ENCODE assay signal across 8 cellular contexts in the genomic region with DNA sequence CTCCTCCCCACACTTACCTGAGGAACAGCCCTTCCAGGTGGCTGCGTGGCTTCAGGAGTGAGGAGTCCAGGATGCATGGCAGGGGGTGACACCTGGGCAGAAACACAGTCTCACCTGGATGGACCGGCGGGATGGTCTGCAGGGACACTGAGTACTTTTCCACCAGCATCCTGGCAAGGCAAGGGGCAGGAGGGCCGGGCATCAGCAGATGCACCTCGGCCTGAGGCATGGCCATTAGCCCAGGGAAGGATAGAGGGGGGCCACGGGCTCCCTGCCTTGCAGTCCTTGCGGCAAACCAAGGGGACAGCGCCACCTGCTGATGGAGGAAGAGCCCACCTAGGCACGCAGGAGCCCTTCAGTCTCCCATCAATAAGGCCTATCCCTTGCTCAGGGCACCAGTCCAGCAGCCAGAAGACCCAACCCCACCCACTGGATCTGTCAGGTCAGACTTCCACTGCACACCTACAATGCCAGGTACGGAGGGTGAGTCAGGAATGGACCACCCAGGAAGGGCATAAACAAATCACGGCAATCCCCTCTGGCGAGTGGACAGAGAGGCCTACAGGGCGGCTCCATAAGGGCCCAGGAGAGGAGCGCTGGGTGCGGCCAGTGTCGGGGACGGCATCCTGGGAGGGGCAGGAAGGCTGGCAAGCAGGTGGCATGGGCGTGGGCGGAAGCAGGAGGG. TPM values are rescaled to one million over a fixed set of nuclear protein-coding genes. Genes with fewer than 3 reads are reported as not detected.
DNase-seq lines count a peak whose midpoint lies in the region; ATAC-seq and TF ChIP-seq lines count a peak whose summit lies in the region.

No MANE protein-coding gene starts in this region.

- peaks cover 50% of the 10 kb centered on the region for H3K4me1 Mint-ChIP-seq in activated naive CD4-positive, alpha-beta T cell treated with anti-CD3 and anti-CD28 coated beads for 36 hours (ENCODE audit: low read depth)

- intact Hi-C loops in activated naive CD4-positive, alpha-beta T cell treated with anti-CD3 and anti-CD28 coated beads for 36 hours (cut with micrococcal nuclease): loop anchor here (1.0 to 5.0 kb wide), 7 partner anchors 102 to 813 kb away; partner anchors contain the start of genes ANKRD39, ARID5A, CNNM3 and CNNM4

- no peaks in the 10 kb centered on the region for H3K36me3 ChIP-seq in upper lobe of left lung

- CTCF ChIA-PET in activated naive CD4-positive, alpha-beta T cell treated with anti-CD3 and anti-CD28 coated beads for 36 hours (lab: Charles Lee): interaction anchor here (1.0 to 1.6 kb wide), 8 partner anchors 10 to 152 kb away, joined by 3 to 16 read pairs (median 6); partner anchors contain the start of gene ANKRD39

- no peak overlapping the region for H3K27ac ChIP-seq in upper lobe of left lung

- H3K27me3 Mint-ChIP-seq in activated naive CD4-positive, alpha-beta T cell treated with anti-CD3 and anti-CD28 coated beads for 36 hours (ENCODE audit: low read depth): no peaks in the 10 kb centered on the region

- TF ChIP-seq CTCF in upper lobe of left lung (IDR thresholded peaks at IDR 0.05): peak; percentile 84 to 96 (median 90)

- no peaks in the 10 kb centered on the region for H3K27me3 ChIP-seq in upper lobe of left lung

- H3K4me3 ChIP-seq in upper lobe of left lung: no peak overlapping the region

- no peak for TF ChIP-seq POLR2A in upper lobe of left lung (IDR thresholded peaks at IDR 0.05)

- H3K4me3 Mint-ChIP-seq in activated naive CD4-positive, alpha-beta T cell treated with anti-CD3 and anti-CD28 coated beads for 36 hours: no peak overlapping the region

- no peak for TF ChIP-seq EP300 in upper lobe of left lung (IDR thresholded peaks at IDR 0.05)

- H3K36me3 Mint-ChIP-seq in activated naive CD4-positive, alpha-beta T cell treated with anti-CD3 and anti-CD28 coated beads for 36 hours (ENCODE audit: low read depth): no peaks in the 10 kb centered on the region

- H3K9me3 ChIP-seq in upper lobe of left lung: no peaks in the 10 kb centered on the region

- DNase-seq in COLO829 (ENCODE audit: low spot score): peak; percentile 63
- peak; percentile 77 for DNase-seq in H4 (ENCODE audit: low spot score)
- DNase-seq in NCI-H1105 (lab: John Stamatoyannopoulos, UW): peak; percentile 81
- peak; percentile 92 for DNase-seq in activated naive CD4-positive, alpha-beta T cell treated with anti-CD3 and anti-CD28 coated beads for 36 hours
- peak; percentile 9 for DNase-seq in glomerular endothelial cell (ENCODE audit: extremely low read depth, low read depth, low spot score)
- DNase-seq in pons (ENCODE audit: low spot score): peak; percentile 89
- peak; percentile 65 to 85 for DNase-seq in upper lobe of left lung

- H3K27ac Mint-ChIP-seq in activated naive CD4-positive, alpha-beta T cell treated with anti-CD3 and anti-CD28 coated beads for 36 hours: no peak overlapping the region

- peak; percentile 100 for ATAC-seq in SK-N-SH treated with all-trans-retinoic acid at 6 μM for 48 hours
- ATAC-seq in upper lobe of left lung (ENCODE audit: low FRiP score in 2 of 2): peak; percentile 88 to 92

- H3K9me3 Mint-ChIP-seq in activated naive CD4-positive, alpha-beta T cell treated with anti-CD3 and anti-CD28 coated beads for 36 hours: no peaks in the 10 kb centered on the region

- WGBS in upper lobe of left lung, 2 donors: 37 to 56% methylated on average over 10 to 19 of the region's 19 CpGs

- peaks cover 0 to 7% (median 3%) of the 10 kb centered on the region in 4 donors for H3K4me1 ChIP-seq in upper lobe of left lung

TF ChIP-seq in SK-N-SH treated with all-trans-retinoic acid at 6 μM for 48 hours, 23 proteins besides CTCF, POLR2A, EP300 and RAD21:
- TF ChIP-seq CSRNP3 (CRISPR knock-in tag; IDR thresholded peaks at IDR 0.05) (no peak), TCF4 (CRISPR knock-in tag; IDR thresholded peaks at IDR 0.05; ENCODE audit: borderline replicate concordance) (no peak), BACH2 (CRISPR knock-in tag; IDR thresholded peaks at IDR 0.05; ENCODE audit: borderline replicate concordance) (no peak), ZNF565 (CRISPR knock-in tag; conservative IDR thresholded peaks at IDR 0.05; ENCODE audit: low read depth) (no peak), ZFP3 (CRISPR knock-in tag; IDR thresholded peaks at IDR 0.05) (no peak), ZNF70 (CRISPR knock-in tag; IDR thresholded peaks at IDR 0.05) (no peak), PATZ1 (CRISPR knock-in tag; IDR thresholded peaks at IDR 0.05; ENCODE audit: borderline replicate concordance) (no peak), OSR1 (CRISPR knock-in tag; IDR thresholded peaks at IDR 0.05) (no peak), TOX (CRISPR knock-in tag; IDR thresholded peaks at IDR 0.05; ENCODE audit: borderline replicate concordance) (no peak), CREB5 (CRISPR knock-in tag; IDR thresholded peaks at IDR 0.05; ENCODE audit: low read depth) (no peak), ZC3H10 (CRISPR knock-in tag; IDR thresholded peaks at IDR 0.05) (no peak), ESRRG (CRISPR knock-in tag; IDR thresholded peaks at IDR 0.05) (no peak), SNAI2 (CRISPR knock-in tag; IDR thresholded peaks at IDR 0.05) (no peak), ZNF8 (CRISPR knock-in tag; IDR thresholded peaks at IDR 0.05) (no peak), CSDC2 (CRISPR knock-in tag; IDR thresholded peaks at IDR 0.05) (no peak), ISL1 (CRISPR knock-in tag; IDR thresholded peaks at IDR 0.05) (no peak)

RNA-seq across cellular contexts. Expression of gene FAM178B, which starts 26.0 kb away (rescaled TPM):
- total RNA-seq in H4 (2014; rRNA removed; shearing (Covaris generic)): not detected in 2 replicates
- under 1 TPM; 0.17 to 0.35 TPM for total RNA-seq in activated naive CD4-positive, alpha-beta T cell treated with anti-CD3 and anti-CD28 coated beads for 36 hours
- total RNA-seq in glomerular endothelial cell (not detected in 2 replicates), upper lobe of left lung (1 to 10 TPM in 1 of 6 donors, under 1 TPM in 1, not detected in 4; 0.92 to 1.3 TPM)

Comparison
In these comparisons a context has a peak if more than half of its experiments do, and no peak if none do; other contexts are left out.
1. DNase-seq: peak in every context shown above with its lines; median percentile 92 in activated naive CD4-positive, alpha-beta T cell treated with anti-CD3 and anti-CD28 coated beads for 36 hours; 89 in pons; 81 in NCI-H1105; 77 in H4; 75 in upper lobe of left lung; 63 in COLO829; 9 in glomerular endothelial cell.